Comparison of ENCODE assay signal across 9 cellular contexts in genomic region chr6:109096198-109096597, GRCh38. TPM values are rescaled to one million over a fixed set of nuclear protein-coding genes. Genes with fewer than 3 reads are reported as not detected.
DNase-seq lines count a peak whose midpoint lies in the region; ATAC-seq and TF ChIP-seq lines count a peak whose summit lies in the region.
"Had no signal": no experiment of that assay in that cellular context is flagged by ENCODE, and none has a peak within 500 bp of the region (broad histone marks: within the 10 kb centered on the region; RNA-seq: fewer than 3 reads in every experiment).

No MANE protein-coding gene starts in this region.

- DNase-seq in NOMO-1 treated with DMSO at 0.1 percent for 48 hours (lab: John Stamatoyannopoulos, UW; ENCODE audit: unreplicated experiment) (peak; percentile 22), NOMO-1 treated with dmso at 0.1 percent for 144 hours (lab: John Stamatoyannopoulos, UW; ENCODE audit: unreplicated experiment) (no peak), foreskin fibroblast (no peak), spleen (no peak), kidney tubule cell (ENCODE audit: low spot score) (no peak), NCI-H1694 treated with DMSO at 0.1 percent for 48 hours (lab: John Stamatoyannopoulos, UW) (no peak)
- DNase-seq: COR-L47 had no signal

- H2AFZ ChIP-seq in SU-DHL-6 (ENCODE audit: low read depth, low read length, severe bottlenecking), result peak overlapping the region; percentile 96

- no peak for ATAC-seq in GM19467 (IDR thresholded peaks at IDR 0.05; ENCODE audit: unreplicated experiment)

- H3K9me3 ChIP-seq in SU-DHL-6 (ENCODE audit: insufficient read depth, low read length) (no peaks in the 10 kb centered on the region), spleen (no peaks in the 10 kb centered on the region)

- no peak for TF ChIP-seq CTCF in SU-DHL-6 (IDR thresholded peaks at IDR 0.05; ENCODE audit: insufficient read depth, low read length, poor library complexity, severe bottlenecking)
- no peak for TF ChIP-seq CTCF in foreskin fibroblast (IDR thresholded peaks at IDR 0.05; ENCODE audit: low read depth, low read length)
- no peak for TF ChIP-seq CTCF in spleen (IDR thresholded peaks at IDR 0.05 in 8 of 11, conservative IDR thresholded peaks at IDR 0.05 in 3 of 11)

- peaks cover 24 to 54% (median 40%) of the 10 kb centered on the region in 6 donors for H3K4me1 ChIP-seq in spleen

- no peaks in the 10 kb centered on the region for H3K36me3 ChIP-seq in SU-DHL-6 (ENCODE audit: low read length)
- peaks cover 0 to 10% (median 0%) of the 10 kb centered on the region in 6 donors for H3K36me3 ChIP-seq in spleen

- intact Hi-C loops in spleen (cut with DNase I; ENCODE audit: low total_unique reads), result no loop called here

- H3F3A ChIP-seq in SU-DHL-6 (ENCODE audit: insufficient read depth), result no peaks in the 10 kb centered on the region

- H3K4me3 ChIP-seq in SU-DHL-6 (ENCODE audit: insufficient read depth, low read length, poor library complexity, severe bottlenecking) (peak overlapping the region; percentile 79), foreskin fibroblast (ENCODE audit: low read depth in 1 of 2, low read length in 2 of 2) (peak overlapping the region; percentile 85 to 93), spleen (peak overlapping the region in 7 of 8 donors; percentile 66 to 84 (median 71))

- no peak for TF ChIP-seq POLR2A in spleen (IDR thresholded peaks at IDR 0.05)

- no peaks in the 10 kb centered on the region for H3K9me2 ChIP-seq in SU-DHL-6 (replicated peaks; ENCODE audit: insufficient read depth, low read length)

- H3K27ac ChIP-seq in SU-DHL-6 (ENCODE audit: low read depth, low read length) (no peak overlapping the region), spleen (peak overlapping the region in 7 of 8 donors; percentile 93 to 100 (median 99))

- peak overlapping the region; percentile 91 for H3K4me2 ChIP-seq in SU-DHL-6 (ENCODE audit: low read depth, low read length, poor library complexity, severe bottlenecking)

- H3K27me3 ChIP-seq in SU-DHL-6 (ENCODE audit: low read length) (no peaks in the 10 kb centered on the region), spleen (replicated peaks in 1 of 7) (no peaks in the 10 kb centered on the region)

- peak overlapping the region; percentile 86 for H3K9ac ChIP-seq in SU-DHL-6 (ENCODE audit: low read length)

- no peaks in the 10 kb centered on the region for H4K20me1 ChIP-seq in SU-DHL-6 (ENCODE audit: low read depth, low read length)

- H3K79me2 ChIP-seq in SU-DHL-6 (ENCODE audit: insufficient read depth, low read length), result peaks cover 4% of the 10 kb centered on the region; the same call in 1 of the 2 replicates

- 34 to 47% (median 39%) methylated on average over 6 of the region's 6 CpGs for WGBS in spleen, 5 donors

RNA-seq across cellular contexts. Expression of gene CEP57L1, which starts 0.9 kb away (rescaled TPM):
- 10 to 100 TPM in 6 of 7 donors, 1 to 10 TPM in 1; 8.9 to 28.7 (median 13.1) TPM for total RNA-seq in spleen
- polyA plus RNA-seq in spleen, result 1 to 10 TPM; 5.1 to 5.6 (median 5.5) TPM

RNA-seq across cellular contexts. Expression of gene SESN1, which starts 1.6 kb away (rescaled TPM):
- total RNA-seq in spleen, result 100 to 1,000 TPM in 2 of 7 donors, 10 to 100 TPM in 5; 26.8 to 115 (median 65.9) TPM
- 10 to 100 TPM; 32.4 to 55.3 (median 33.8) TPM for polyA plus RNA-seq in spleen
